ENCODE assay signal across 12 cellular contexts in the genomic region with DNA sequence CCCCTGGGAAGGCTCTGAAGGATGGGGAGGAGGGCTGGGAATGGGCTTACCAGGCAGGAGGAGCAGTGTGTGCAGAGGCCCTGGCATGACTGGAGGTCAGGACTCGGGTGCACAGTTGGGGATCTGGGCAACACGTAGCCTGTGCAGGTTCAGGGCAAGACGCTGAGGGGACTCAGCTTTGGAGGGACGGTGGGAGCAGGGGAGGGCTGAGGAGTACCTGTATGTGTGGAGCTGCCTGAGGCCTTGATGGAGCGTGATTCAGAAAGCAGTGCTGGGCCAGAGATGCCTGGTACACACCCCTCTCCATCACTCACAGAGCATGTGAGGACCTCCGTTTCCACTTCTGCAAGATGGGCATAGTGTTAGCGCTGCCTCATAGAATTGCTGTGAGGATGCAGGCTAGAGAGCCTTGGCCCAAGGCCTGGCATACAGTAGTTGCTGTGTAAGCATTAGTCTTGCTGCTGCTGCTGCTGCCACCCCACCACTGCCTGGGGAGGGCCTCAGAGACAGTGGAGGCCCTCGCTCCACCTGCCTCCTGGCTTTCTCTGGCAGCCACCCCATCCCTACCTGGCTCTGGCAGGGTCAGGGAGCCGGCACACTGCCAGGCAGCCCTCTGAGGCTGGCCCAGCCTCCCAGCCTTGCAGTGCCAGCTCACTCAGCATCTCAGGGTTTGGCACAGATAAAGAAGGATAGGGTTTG. TPM values are rescaled to one million over a fixed set of nuclear protein-coding genes. Genes with fewer than 3 reads are reported as not detected.
DNase-seq lines count a peak whose midpoint lies in the region; ATAC-seq and TF ChIP-seq lines count a peak whose summit lies in the region.
"Had no signal": no experiment of that assay in that cellular context is flagged by ENCODE, and none has a peak within 500 bp of the region (broad histone marks: within the 10 kb centered on the region; RNA-seq: fewer than 3 reads in every experiment).

No MANE protein-coding gene starts in this region.

- H3K4me1 Mint-ChIP-seq in activated T-cell treated with anti-CD3 and anti-CD28 coated beads, Interleukin-2, amount 50 U/mL, for 24 hours (ENCODE audit: low read depth) = peaks cover 50% of the 10 kb centered on the region
- H3K4me1 Mint-ChIP-seq in brain = peaks cover 81% of the 10 kb centered on the region

- H3K27ac ChIP-seq in lower lobe of right lung (peak overlapping the region; percentile 51), upper lobe of left lung (peak overlapping the region; percentile 74 to 94 (median 87))

- TF ChIP-seq CTCF in brain (conservative IDR thresholded peaks at IDR 0.05) = no peak
- no peak for TF ChIP-seq CTCF in lower lobe of right lung (IDR thresholded peaks at IDR 0.05)
- no peak for TF ChIP-seq CTCF in upper lobe of left lung (IDR thresholded peaks at IDR 0.05)

- no peaks in the 10 kb centered on the region for H3K27me3 Mint-ChIP-seq in activated T-cell treated with anti-CD3 and anti-CD28 coated beads, Interleukin-2, amount 50 U/mL, for 24 hours
- peaks cover 6% of the 10 kb centered on the region for H3K27me3 Mint-ChIP-seq in brain

- 43 to 46% methylated on average over 5 to 7 of the region's 9 CpGs for WGBS in upper lobe of left lung, 2 donors

- peak overlapping the region; percentile 53 for H3K27ac Mint-ChIP-seq in activated T-cell treated with anti-CD3 and anti-CD28 coated beads, Interleukin-2, amount 50 U/mL, for 24 hours
- H3K27ac Mint-ChIP-seq in brain = peak overlapping the region in 4 of 5 experiments; percentile 62 to 99 (median 96)

- no peak for TF ChIP-seq EP300 in upper lobe of left lung (IDR thresholded peaks at IDR 0.05)

- no peak for TF ChIP-seq POLR2A in upper lobe of left lung (IDR thresholded peaks at IDR 0.05)

- H3K9me3 Mint-ChIP-seq in activated T-cell treated with anti-CD3 and anti-CD28 coated beads, Interleukin-2, amount 50 U/mL, for 24 hours = no peaks in the 10 kb centered on the region
- peaks cover 0 to 4% (median 0%) of the 10 kb centered on the region in 5 experiments for H3K9me3 Mint-ChIP-seq in brain

- H3K36me3 ChIP-seq in lower lobe of right lung (no peaks in the 10 kb centered on the region), upper lobe of left lung (no peaks in the 10 kb centered on the region)

- peaks cover 6% of the 10 kb centered on the region for H3K36me3 Mint-ChIP-seq in activated T-cell treated with anti-CD3 and anti-CD28 coated beads, Interleukin-2, amount 50 U/mL, for 24 hours (ENCODE audit: low read depth)
- no peaks in the 10 kb centered on the region for H3K36me3 Mint-ChIP-seq in brain

- intact Hi-C loops in lower lobe of right lung (cut with DNase I) = loop anchor here (10.0 kb wide), 1 partner anchor 197 kb away; the partner anchor contains the start of gene LRFN1

- H3K4me3 ChIP-seq in lower lobe of right lung (peak overlapping the region; percentile 92), upper lobe of left lung (peak overlapping the region in 3 of 4 donors; percentile 67 to 100 (median 97))
- H3K4me3 ChIP-seq: testis had no signal

- ATAC-seq in lower lobe of right lung = no peak
- no peak for ATAC-seq in upper lobe of left lung (ENCODE audit: low FRiP score in 2 of 2)

- H3K4me3 Mint-ChIP-seq in activated T-cell treated with anti-CD3 and anti-CD28 coated beads, Interleukin-2, amount 50 U/mL, for 24 hours = no peak overlapping the region
- peak overlapping the region; percentile 91 to 100 (median 94) for H3K4me3 Mint-ChIP-seq in brain

- DNase-seq in activated T-cell treated with anti-CD3 and anti-CD28 coated beads, Interleukin-2, amount 50 U/mL, for 24 hours = no peak
- DNase-seq in activated T-cell treated with anti-CD3 and anti-CD28 coated beads for 4 hours = no peak
- DNase-seq in lower lobe of right lung = peak; percentile 53
- peak in 1 of 2 donors; percentile 35 for DNase-seq in upper lobe of left lung
- no peak for DNase-seq in NCI-H226
- DNase-seq in NCI-H1417 (lab: John Stamatoyannopoulos, UW) = no peak
- no peak for DNase-seq in NK-92 (lab: John Stamatoyannopoulos, UW; ENCODE audit: unreplicated experiment)
- DNase-seq: activated T-cell treated with anti-CD3 and anti-CD28 coated beads, Interleukin-2, amount 50 U/mL, for 1 hour; NCI-H2107; testis had no signal

- H3K4me1 ChIP-seq in lower lobe of right lung = peaks cover 74% of the 10 kb centered on the region
- peaks cover 70 to 86% (median 73%) of the 10 kb centered on the region in 4 donors for H3K4me1 ChIP-seq in upper lobe of left lung

- H3K27me3 ChIP-seq in lower lobe of right lung (ENCODE audit: low read depth) (no peaks in the 10 kb centered on the region), upper lobe of left lung (no peaks in the 10 kb centered on the region)
- H3K27me3 ChIP-seq: testis had no signal

- H3K9me3 ChIP-seq in lower lobe of right lung (no peaks in the 10 kb centered on the region), upper lobe of left lung (no peaks in the 10 kb centered on the region)
- H3K9me3 ChIP-seq: testis had no signal

RNA-seq across cellular contexts. Expression of gene PAK4, which starts 2.4 kb away (rescaled TPM):
- 90.2 TPM for polyA plus RNA-seq in brain (ENCODE audit: insufficient read depth, low read depth, low replicate concordance)
- 73.0 TPM for total RNA-seq in lower lobe of right lung
- total RNA-seq in upper lobe of left lung = 10 to 100 TPM; 23.4 to 88.2 (median 54.4) TPM

RNA-seq across cellular contexts. Expression of gene ACP7, which starts 43.8 kb away (rescaled TPM):
- polyA plus RNA-seq in brain (ENCODE audit: insufficient read depth, low read depth, low replicate concordance) = 1.3 TPM
- not detected for total RNA-seq in lower lobe of right lung
- total RNA-seq in upper lobe of left lung = not detected
- total RNA-seq: T-helper 1 cell treated with Interleukin-12 subunit alpha and Interleukin-12 subunit beta and Interleukin-4 antibody, amounts not matched to agents 30 ng/mL and 1 ng/mL, for 36 hours; testis had no signal
